Comparison of ENCODE assay signal across 27 cellular contexts in genomic region chr3:126562737-126563276, GRCh38.
DNase-seq lines count a peak whose midpoint lies in the region; TF ChIP-seq lines count a peak whose summit lies in the region.
"Had no signal": no experiment of that assay in that cellular context is flagged by ENCODE, and none has a peak within 500 bp of the region (broad histone marks: within the 10 kb centered on the region; RNA-seq: fewer than 3 reads in every experiment).

No MANE protein-coding gene starts in this region.

- no peaks in the 10 kb centered on the region for H3K36me3 ChIP-seq in HEK293 (ENCODE audit: control insufficient read depth in 2 of 2, insufficient read depth in 1 of 2, low read length in 2 of 2)
- H3K36me3 ChIP-seq: BE2C; BLaER1; BLaER1 treated with 17β-estradiol and CSF1 and Interleukin-3, amounts not matched to agents 10 nM and 100 nM had no signal

- TF ChIP-seq CTCF in HEK293 (tag by site-specific recombination; IDR thresholded peaks at IDR 0.05), result no peak

- POLR2A ChIA-PET in HEK293 (lab: Yijun Ruan, JAX), result no interaction called here

- H3K27ac ChIP-seq in HEK293 (ENCODE audit: extremely low read depth, low read depth, low read length), result no peak overlapping the region
- H3K27ac ChIP-seq: 22Rv1; A549; BLaER1; BLaER1 treated with 17β-estradiol and CSF1 and Interleukin-3, amounts not matched to agents 10 nM and 100 nM; C4-2B had no signal

- no peaks in the 10 kb centered on the region for H3K9me3 ChIP-seq in HEK293 (ENCODE audit: control insufficient read depth, insufficient read depth, low read depth, low read length)
- H3K9me3 ChIP-seq: A549, BE2C, Caco-2 had no signal

- no peaks in the 10 kb centered on the region for H3K4me1 ChIP-seq in HEK293 (ENCODE audit: control insufficient read depth, insufficient read depth, low read length)
- H3K4me1 ChIP-seq: A549; BE2C; BLaER1; BLaER1 treated with 17β-estradiol and CSF1 and Interleukin-3, amounts not matched to agents 10 nM and 100 nM; Caco-2 had no signal

- DNase-seq in GF-D8 (lab: John Stamatoyannopoulos, UW), result no peak
- DNase-seq: 8988T; ACHN; AML-193; BE2C; C1 segment of cervical spinal cord; Caco-2; Calu3; CD4-positive, alpha-beta memory T cell; CD4-positive, alpha-beta T cell; CD4-positive, CD25-positive, alpha-beta regulatory T cell; CD8-positive, alpha-beta memory T cell; CD8-positive, alpha-beta T cell; COR-L47; DMS 273 treated with DMSO at 0.1 percent for 48 hours; DMS153; DMS53; DMS79; DMS79 treated with DMSO at 0.1 percent for 48 hours; DND-41; EL had no signal

- no peak overlapping the region for H3K4me3 ChIP-seq in HEK293 (ENCODE audit: low read depth, low read length)
- H3K4me3 ChIP-seq: A549; BLaER1; BLaER1 treated with 17β-estradiol and CSF1 and Interleukin-3, amounts not matched to agents 10 nM and 100 nM had no signal

- CTCF ChIA-PET in HEK293 (lab: Yijun Ruan, JAX), result interaction anchor here (1.1 kb wide), 1 partner anchor 58 kb away, joined by 7 read pairs; no protein-coding TSS in a partner anchor

TF ChIP-seq in HEK293, 187 proteins besides CTCF, POLR2A, EP300 and RAD21 (continues in another document):
- TF ChIP-seq ZBTB11 (tag by site-specific recombination; conservative IDR thresholded peaks at IDR 0.05; ENCODE audit: low read depth) (no peak), HOXC10 (CRISPR knock-in tag; IDR thresholded peaks at IDR 0.05) (no peak), SETDB1 (IDR thresholded peaks at IDR 0.05; ENCODE audit: insufficient read length, low read length) (peak; percentile 89), WT1 (tag by site-specific recombination; IDR thresholded peaks at IDR 0.05) (no peak), ZNF16 (tag by site-specific recombination; IDR thresholded peaks at IDR 0.05; ENCODE audit: low read depth) (no peak), ZNF423 (tag by site-specific recombination; IDR thresholded peaks at IDR 0.05) (no peak), ZNF791 (tag by site-specific recombination; IDR thresholded peaks at IDR 0.05) (0 out of 2 replicates have a peak, but pooled peaks have one; percentile 71), ZSCAN30 (tag by site-specific recombination; IDR thresholded peaks at IDR 0.05) (no peak), ZNF571 (tag by site-specific recombination; IDR thresholded peaks at IDR 0.05) (no peak), PRDM6 (tag by site-specific recombination; IDR thresholded peaks at IDR 0.05) (no peak), BCL6B (tag by site-specific recombination; IDR thresholded peaks at IDR 0.05) (no peak), ZNF335 (tag by site-specific recombination; conservative IDR thresholded peaks at IDR 0.05) (no peak), ZNF514 (tag by site-specific recombination; IDR thresholded peaks at IDR 0.05) (no peak), ZNF837 (tag by site-specific recombination; IDR thresholded peaks at IDR 0.05) (no peak), ZSCAN16 (tag by site-specific recombination; IDR thresholded peaks at IDR 0.05) (no peak), ZFP69B (tag by site-specific recombination; IDR thresholded peaks at IDR 0.05) (no peak), KLF1 (tag by site-specific recombination; IDR thresholded peaks at IDR 0.05) (no peak), ZNF530 (tag by site-specific recombination; IDR thresholded peaks at IDR 0.05; ENCODE audit: low read depth) (no peak), ZNF558 (tag by site-specific recombination; IDR thresholded peaks at IDR 0.05) (peak; percentile 71; the same call in 1 of the 2 replicates), ZNF202 (tag by site-specific recombination; IDR thresholded peaks at IDR 0.05; ENCODE audit: borderline replicate concordance) (no peak), ZNF529 (tag by site-specific recombination; IDR thresholded peaks at IDR 0.05; ENCODE audit: insufficient replicate concordance) (no peak)
- TF ChIP-seq, protein P1, sequence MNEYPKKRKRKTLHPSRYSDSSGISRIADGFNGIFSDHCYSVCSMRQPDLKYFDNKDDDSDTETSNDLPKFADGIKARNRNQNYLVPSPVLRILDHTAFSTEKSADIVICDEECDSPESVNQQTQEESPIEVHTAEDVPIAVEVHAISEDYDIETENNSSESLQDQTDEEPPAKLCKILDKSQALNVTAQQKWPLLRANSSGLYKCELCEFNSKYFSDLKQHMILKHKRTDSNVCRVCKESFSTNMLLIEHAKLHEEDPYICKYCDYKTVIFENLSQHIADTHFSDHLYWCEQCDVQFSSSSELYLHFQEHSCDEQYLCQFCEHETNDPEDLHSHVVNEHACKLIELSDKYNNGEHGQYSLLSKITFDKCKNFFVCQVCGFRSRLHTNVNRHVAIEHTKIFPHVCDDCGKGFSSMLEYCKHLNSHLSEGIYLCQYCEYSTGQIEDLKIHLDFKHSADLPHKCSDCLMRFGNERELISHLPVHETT (tag by site-specific recombination; IDR thresholded peaks at IDR 0.05), result no peak
- TF ChIP-seq, protein P2, sequence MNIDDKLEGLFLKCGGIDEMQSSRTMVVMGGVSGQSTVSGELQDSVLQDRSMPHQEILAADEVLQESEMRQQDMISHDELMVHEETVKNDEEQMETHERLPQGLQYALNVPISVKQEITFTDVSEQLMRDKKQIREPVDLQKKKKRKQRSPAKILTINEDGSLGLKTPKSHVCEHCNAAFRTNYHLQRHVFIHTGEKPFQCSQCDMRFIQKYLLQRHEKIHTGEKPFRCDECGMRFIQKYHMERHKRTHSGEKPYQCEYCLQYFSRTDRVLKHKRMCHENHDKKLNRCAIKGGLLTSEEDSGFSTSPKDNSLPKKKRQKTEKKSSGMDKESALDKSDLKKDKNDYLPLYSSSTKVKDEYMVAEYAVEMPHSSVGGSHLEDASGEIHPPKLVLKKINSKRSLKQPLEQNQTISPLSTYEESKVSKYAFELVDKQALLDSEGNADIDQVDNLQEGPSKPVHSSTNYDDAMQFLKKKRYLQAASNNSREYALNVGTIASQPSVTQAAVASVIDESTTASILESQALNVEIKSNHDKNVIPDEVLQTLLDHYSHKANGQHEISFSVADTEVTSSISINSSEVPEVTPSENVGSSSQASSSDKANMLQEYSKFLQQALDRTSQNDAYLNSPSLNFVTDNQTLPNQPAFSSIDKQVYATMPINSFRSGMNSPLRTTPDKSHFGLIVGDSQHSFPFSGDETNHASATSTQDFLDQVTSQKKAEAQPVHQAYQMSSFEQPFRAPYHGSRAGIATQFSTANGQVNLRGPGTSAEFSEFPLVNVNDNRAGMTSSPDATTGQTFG (tag by site-specific recombination; IDR thresholded peaks at IDR 0.05; ENCODE audit: borderline replicate concordance), result no peak
